In genomic region chrX:48475774-48476577, GRCh38 we compare ENCODE assay signal across 7 cellular contexts.
DNase-seq lines count a peak whose midpoint lies in the region; ATAC-seq and FAIRE-seq lines count a peak whose summit lies in the region.

FTSJ1 (plus strand) TSS chrX:48476199; CDS start chrX:48478048, 1,849 bp downstream.

- FAIRE-seq in GM18507 (lab: Jason Lieb, UNC), result peak; percentile 99

- peak; percentile 58 for DNase-seq in GM18507 (ENCODE audit: extremely low spot score, insufficient read length, low read depth)
- DNase-seq in NCI-H2081 (lab: John Stamatoyannopoulos, UW), result peak; percentile 81 to 88
- DNase-seq in T1000 (lab: John Stamatoyannopoulos, UW), result peak; percentile 91
- peak; percentile 95 for DNase-seq in astrocyte of the hippocampus (ENCODE audit: low read depth, low spot score)
- DNase-seq in hepatic stellate cell (ENCODE audit: low spot score), result peak; percentile 86
- peak; percentile 90 for DNase-seq in retina

- peak; percentile 78 for ATAC-seq in HG02973 (IDR thresholded peaks at IDR 0.05; ENCODE audit: unreplicated experiment)

Comparison
In these comparisons a context has a peak if more than half of its experiments do, and no peak if none do; other contexts are left out.
1. Peak in every context shown above with its lines: DNase-seq and ATAC-seq.